ENCODE assay signal across 18 cellular contexts in the genomic region with DNA sequence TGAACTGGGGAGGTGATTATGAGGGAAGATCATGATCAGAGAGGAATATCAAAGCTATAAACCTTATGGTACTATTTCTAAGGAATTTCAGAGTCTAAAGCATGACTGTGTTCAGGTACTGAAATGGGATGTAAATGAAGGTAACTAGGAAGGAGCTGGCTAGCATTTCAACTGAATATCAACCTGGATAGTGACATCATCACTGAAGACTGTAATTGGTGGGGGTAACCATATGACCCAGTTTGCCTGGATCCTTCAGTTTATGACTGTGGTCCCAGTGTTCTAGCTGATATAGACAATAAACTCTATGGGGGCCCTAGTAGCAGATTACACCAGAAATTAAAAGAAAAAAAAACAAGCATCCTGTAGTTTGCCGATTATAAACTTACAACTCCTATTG.
DNase-seq lines count a peak whose midpoint lies in the region; ATAC-seq and TF ChIP-seq lines count a peak whose summit lies in the region.
"Had no signal": no experiment of that assay in that cellular context is flagged by ENCODE, and none has a peak within 500 bp of the region (broad histone marks: within the 10 kb centered on the region; RNA-seq: fewer than 3 reads in every experiment).

No MANE protein-coding gene starts in this region.

- TF ChIP-seq RAD21 in HCT116 (IDR thresholded peaks at IDR 0.05; ENCODE audit: low read depth): no peak

- peaks cover 16% of the 10 kb centered on the region; the same call in 1 of the 2 replicates for H3K36me3 ChIP-seq in GM23338 (ENCODE audit: insufficient read depth)
- peaks cover 6 to 9% of the 10 kb centered on the region in 2 experiments; a peak in 3 of 4 replicates for H3K36me3 ChIP-seq in HCT116 (ENCODE audit: control insufficient read depth in 1 of 2, insufficient read depth in 2 of 2, low read length in 2 of 2)

- DNase-seq in GM23338 (ENCODE audit: low spot score): no peak
- no peak for DNase-seq in HCT116 (ENCODE audit: low read depth, low spot score)
- DNase-seq in WTC11 (ENCODE audit: low spot score): no peak
- DNase-seq in osteocyte (ENCODE audit: extremely low spot score, unreplicated experiment): no peak
- no peak for DNase-seq in activated CD4-positive, alpha-beta T cell treated with anti-CD3 and anti-CD28 coated beads, Interleukin-2, amount 50 U/mL, for 4 hours
- DNase-seq in mucosa of gallbladder (ENCODE audit: low spot score): no peak
- no peak for DNase-seq in left ventricle myocardium superior
- DNase-seq in NCI-H2029 (lab: John Stamatoyannopoulos, UW): no peak
- DNase-seq: AML-193; Caco-2; CD4-positive, alpha-beta T cell; DMS79; GDM1; GM23248; H7; IMR-90 had no signal

- H3K4me3 ChIP-seq in GM23338 (no peak overlapping the region), HCT116 (replicated peaks in 1 of 2; ENCODE audit: low read depth in 1 of 2, low read length in 2 of 2) (no peak overlapping the region)
- H3K4me3 ChIP-seq: GM23248, K562 had no signal

- H2AFZ ChIP-seq in GM23338: no peak overlapping the region
- no peak overlapping the region for H2AFZ ChIP-seq in HCT116 (ENCODE audit: low read depth, low read length, poor library complexity, severe bottlenecking)
- H2AFZ ChIP-seq: GM23248 had no signal

- TF ChIP-seq CTCF in GM23338 (conservative IDR thresholded peaks at IDR 0.05; ENCODE audit: low read depth in 2 of 2) (no peak), HCT116 (IDR thresholded peaks at IDR 0.05 in 2 of 3, conservative IDR thresholded peaks at IDR 0.05 in 1 of 3; ENCODE audit: borderline replicate concordance in 1 of 3, insufficient read depth in 1 of 3, low read depth in 2 of 3, low read length in 2 of 3) (no peak), WTC11 (IDR thresholded peaks at IDR 0.05) (no peak), osteocyte (IDR thresholded peaks at IDR 0.05) (no peak)

- no peaks in the 10 kb centered on the region for H3F3A ChIP-seq in GM23338 (replicated peaks; ENCODE audit: low read depth)

- H3K27me3 Mint-ChIP-seq in GM23338 (ENCODE audit: insufficient read depth, low read depth, poor library complexity): peaks cover 4% of the 10 kb centered on the region
- no peaks in the 10 kb centered on the region for H3K27me3 Mint-ChIP-seq in WTC11 (ENCODE audit: low read depth)
- no peaks in the 10 kb centered on the region for H3K27me3 Mint-ChIP-seq in osteocyte (ENCODE audit: unreplicated experiment)
- H3K27me3 Mint-ChIP-seq: CD4-positive, alpha-beta T cell had no signal

- CTCF ChIA-PET in HCT116 (lab: Charles Lee): no interaction called here
- CTCF ChIA-PET in WTC11 (lab: Charles Lee): no interaction called here

- no peak for TF ChIP-seq POLR2A in HCT116 (IDR thresholded peaks at IDR 0.05; ENCODE audit: borderline replicate concordance, extremely low read depth, insufficient read depth, insufficient read length)

- peaks cover 10% of the 10 kb centered on the region for H3K9me3 Mint-ChIP-seq in GM23338
- peaks cover 10% of the 10 kb centered on the region for H3K9me3 Mint-ChIP-seq in WTC11
- no peaks in the 10 kb centered on the region for H3K9me3 Mint-ChIP-seq in osteocyte (ENCODE audit: unreplicated experiment)
- H3K9me3 Mint-ChIP-seq: CD4-positive, alpha-beta T cell had no signal

- POLR2A ChIA-PET in HCT116 (lab: Charles Lee): no interaction called here
- POLR2A ChIA-PET in WTC11 (lab: Charles Lee): no interaction called here

- RAD21 ChIA-PET in HCT116 (lab: Charles Lee; ENCODE audit: low non-redundant PET in 1 of 2, low total read pairs in 2 of 2, uncharacterized antibody in 2 of 2, unreplicated experiment in 2 of 2): no interaction called here

- H3K4me2 ChIP-seq in GM23338: no peak overlapping the region
- H3K4me2 ChIP-seq in HCT116 (ENCODE audit: low read length): no peak overlapping the region

- H3K4me1 ChIP-seq in GM23338 (ENCODE audit: insufficient read depth) (peaks cover 24% of the 10 kb centered on the region), HCT116 (ENCODE audit: control insufficient read depth in 1 of 2, insufficient read depth in 2 of 2, low read length in 2 of 2) (no peaks in the 10 kb centered on the region)
- H3K4me1 ChIP-seq: Caco-2 had no signal

- H3K27ac ChIP-seq in GM23338 (ENCODE audit: low read depth) (peak overlapping the region; percentile 28), HCT116 (ENCODE audit: low read depth, low read length) (no peak overlapping the region)
- H3K27ac ChIP-seq: C4-2B, GM23248 had no signal

- H3K4me1 Mint-ChIP-seq in GM23338: peaks cover 37% of the 10 kb centered on the region
- H3K4me1 Mint-ChIP-seq in WTC11: peaks cover 50% of the 10 kb centered on the region
- H3K4me1 Mint-ChIP-seq in osteocyte (ENCODE audit: unreplicated experiment): peaks cover 24% of the 10 kb centered on the region

- intact Hi-C loops in HCT116 (cut with micrococcal nuclease) (no loop called here), left ventricle myocardium superior (cut with micrococcal nuclease) (no loop called here)

- no peaks in the 10 kb centered on the region for H3K9me3 ChIP-seq in HCT116 (ENCODE audit: control insufficient read depth in 1 of 2, insufficient read depth in 1 of 2, low read depth in 1 of 2, low read length in 2 of 2)
- H3K9me3 ChIP-seq: Caco-2 had no signal

- H3K79me2 ChIP-seq in GM23338 (replicated peaks; ENCODE audit: insufficient read depth) (peaks cover 99% of the 10 kb centered on the region), HCT116 (ENCODE audit: insufficient read depth, low read length) (peaks cover 42% of the 10 kb centered on the region)

- H3K27me3 ChIP-seq in GM23338 (ENCODE audit: insufficient read depth) (no peaks in the 10 kb centered on the region), HCT116 (ENCODE audit: insufficient read depth, low read length) (no peaks in the 10 kb centered on the region)

- no peak overlapping the region for H3K9ac ChIP-seq in HCT116 (ENCODE audit: low read length)
- H3K9ac ChIP-seq: GM23248 had no signal

- H3K4me3 Mint-ChIP-seq in GM23338: no peak overlapping the region
- no peak overlapping the region for H3K4me3 Mint-ChIP-seq in WTC11
- H3K4me3 Mint-ChIP-seq in osteocyte (ENCODE audit: unreplicated experiment): no peak overlapping the region
- H3K4me3 Mint-ChIP-seq: CD4-positive, alpha-beta T cell had no signal

- H3K9me2 ChIP-seq in GM23338 (ENCODE audit: insufficient read depth): no peaks in the 10 kb centered on the region
- no peaks in the 10 kb centered on the region for H3K9me2 ChIP-seq in HCT116 (ENCODE audit: insufficient read depth)

- peaks cover 62% of the 10 kb centered on the region for H3K36me3 Mint-ChIP-seq in GM23338 (ENCODE audit: low read depth)
- peaks cover 57% of the 10 kb centered on the region for H3K36me3 Mint-ChIP-seq in WTC11
- H3K36me3 Mint-ChIP-seq in osteocyte (ENCODE audit: unreplicated experiment): peaks cover 46% of the 10 kb centered on the region

- ATAC-seq in GM23338 (no peak), HCT116 (no peak), WTC11 (no peak), left ventricle myocardium superior (no peak)
- ATAC-seq: K562 had no signal

- H3K27ac Mint-ChIP-seq in GM23338 (0 out of 2 replicates have a peak overlapping the region, but pooled peaks have one; percentile 14), WTC11 (peak overlapping the region; percentile 70; the same call in 1 of the 2 replicates), osteocyte (ENCODE audit: unreplicated experiment) (peak overlapping the region; percentile 14)
- H3K27ac Mint-ChIP-seq: CD4-positive, alpha-beta T cell had no signal

- BruUV-seq in HCT116 (replicated peaks; lab: Mats Ljungman, UMichigan): TSS peak; percentile 26

- H4K20me1 ChIP-seq in GM23338 (replicated peaks; ENCODE audit: insufficient read depth): peaks cover 9% of the 10 kb centered on the region
- H4K20me1 ChIP-seq in HCT116 (ENCODE audit: insufficient read depth): no peaks in the 10 kb centered on the region

TF ChIP-seq in GM23338, 12 proteins besides CTCF, POLR2A, EP300 and RAD21 (continues in another document):
- no peak for TF ChIP-seq POLR2AphosphoS5 (IDR thresholded peaks at IDR 0.05; ENCODE audit: low read depth)

TF ChIP-seq in HCT116, 20 proteins besides CTCF, POLR2A, EP300 and RAD21 (continues in another document):
- TF ChIP-seq EZH2 (IDR thresholded peaks at IDR 0.05): no peak
- TF ChIP-seq ZFX (IDR thresholded peaks at IDR 0.05): no peak
- TF ChIP-seq SRF (IDR thresholded peaks at IDR 0.05; ENCODE audit: low read depth): no peak
- TF ChIP-seq, protein P1, sequence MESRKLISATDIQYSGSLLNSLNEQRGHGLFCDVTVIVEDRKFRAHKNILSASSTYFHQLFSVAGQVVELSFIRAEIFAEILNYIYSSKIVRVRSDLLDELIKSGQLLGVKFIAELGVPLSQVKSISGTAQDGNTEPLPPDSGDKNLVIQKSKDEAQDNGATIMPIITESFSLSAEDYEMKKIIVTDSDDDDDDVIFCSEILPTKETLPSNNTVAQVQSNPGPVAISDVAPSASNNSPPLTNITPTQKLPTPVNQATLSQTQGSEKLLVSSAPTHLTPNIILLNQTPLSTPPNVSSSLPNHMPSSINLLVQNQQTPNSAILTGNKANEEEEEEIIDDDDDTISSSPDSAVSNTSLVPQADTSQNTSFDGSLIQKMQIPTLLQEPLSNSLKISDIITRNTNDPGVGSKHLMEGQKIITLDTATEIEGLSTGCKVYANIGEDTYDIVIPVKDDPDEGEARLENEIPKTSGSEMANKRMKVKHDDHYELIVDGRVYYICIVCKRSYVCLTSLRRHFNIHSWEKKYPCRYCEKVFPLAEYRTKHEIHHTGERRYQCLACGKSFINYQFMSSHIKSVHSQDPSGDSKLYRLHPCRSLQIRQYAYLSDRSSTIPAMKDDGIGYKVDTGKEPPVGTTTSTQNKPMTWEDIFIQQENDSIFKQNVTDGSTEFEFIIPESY (IDR thresholded peaks at IDR 0.05; ENCODE audit: extremely low read depth, insufficient replicate concordance, low read length): no peak

TF ChIP-seq in WTC11, 78 proteins besides CTCF, POLR2A, EP300 and RAD21 (continues in another document):
- TF ChIP-seq FOXP1 (CRISPR knock-in tag; IDR thresholded peaks at IDR 0.05; ENCODE audit: borderline replicate concordance) (no peak), NFYB (CRISPR knock-in tag; conservative IDR thresholded peaks at IDR 0.05; ENCODE audit: low read depth) (no peak), FOXJ3 (CRISPR knock-in tag; IDR thresholded peaks at IDR 0.05; ENCODE audit: borderline replicate concordance) (no peak), GTF2I (CRISPR knock-in tag; conservative IDR thresholded peaks at IDR 0.05) (no peak), EMX1 (CRISPR knock-in tag; IDR thresholded peaks at IDR 0.05) (no peak), ESRRA (CRISPR knock-in tag; IDR thresholded peaks at IDR 0.05; ENCODE audit: borderline replicate concordance) (no peak), GRHL2 (CRISPR knock-in tag; IDR thresholded peaks at IDR 0.05; ENCODE audit: insufficient replicate concordance, severe bottlenecking) (no peak), NFATC4 (CRISPR knock-in tag; IDR thresholded peaks at IDR 0.05) (no peak)

Comparison
In these comparisons a context has a peak if more than half of its experiments do, and no peak if none do; other contexts are left out.
1. H3K27ac Mint-ChIP-seq: peak in every context shown above with its lines; median percentile 70 in WTC11; 14 in GM23338; 14 in osteocyte.